14 cellular contexts compared by ENCODE assay signal in genomic region chr3:14555835-14556234, GRCh38. TPM values are rescaled to one million over a fixed set of nuclear protein-coding genes. Genes with fewer than 3 reads are reported as not detected.
DNase-seq lines count a peak whose midpoint lies in the region; ATAC-seq and TF ChIP-seq lines count a peak whose summit lies in the region.
"Had no signal": no experiment of that assay in that cellular context is flagged by ENCODE, and none has a peak within 500 bp of the region (broad histone marks: within the 10 kb centered on the region; RNA-seq: fewer than 3 reads in every experiment).

No MANE protein-coding gene starts in this region.

- H3K27me3 ChIP-seq in left lung, result peaks cover 0 to 60% of the 10 kb centered on the region in 2 donors
- peaks cover 9% of the 10 kb centered on the region for H3K27me3 ChIP-seq in transverse colon
- peaks cover 55% of the 10 kb centered on the region for H3K27me3 ChIP-seq in gastroesophageal sphincter

- peak; percentile 56 for ATAC-seq in activated naive CD8-positive, alpha-beta T cell treated with anti-CD3 and anti-CD28 coated beads, Interleukin-2, amount 10 ng/mL, durations not matched to agents 7 days and 5 days (ENCODE audit: low read depth)
- ATAC-seq in left lung (peak; percentile 88), HG03432 (IDR thresholded peaks at IDR 0.05; ENCODE audit: unreplicated experiment) (no peak), gastroesophageal sphincter (no peak), HG03045 (IDR thresholded peaks at IDR 0.05; ENCODE audit: unreplicated experiment) (no peak)

- TF ChIP-seq POLR2A in transverse colon (IDR thresholded peaks at IDR 0.05) (no peak), gastroesophageal sphincter (IDR thresholded peaks at IDR 0.05) (no peak)

- WGBS in transverse colon (ENCODE audit: low coverage in 1 of 2), 2 donors, result 40% methylated on average over 18 of the region's 22 CpGs; no CpG with 5 or more reads in 1 of the 2 donors
- WGBS in gastroesophageal sphincter (ENCODE audit: low coverage in 1 of 2), 2 donors, result 38 to 47% methylated on average over 3 to 13 of the region's 22 CpGs

- intact Hi-C loops in MCF 10A (cut with micrococcal nuclease) (no loop called here), left lung (cut with DNase I) (no loop called here), transverse colon (cut with DNase I; ENCODE audit: low total_unique reads) (no loop called here)

- no peaks in the 10 kb centered on the region for H3K9me3 ChIP-seq in left lung
- H3K9me3 ChIP-seq in transverse colon, result no peaks in the 10 kb centered on the region
- H3K9me3 ChIP-seq in gastroesophageal sphincter, result no peaks in the 10 kb centered on the region
- H3K9me3 ChIP-seq: thoracic aorta had no signal

- H3K36me3 ChIP-seq in left lung (no peaks in the 10 kb centered on the region), transverse colon (no peaks in the 10 kb centered on the region), gastroesophageal sphincter (no peaks in the 10 kb centered on the region)
- H3K36me3 ChIP-seq: thoracic aorta had no signal

- CTCF ChIA-PET in MCF 10A (lab: Yijun Ruan, JAX), result no interaction called here

- in situ Hi-C loops in transverse colon (cut with MboI; ENCODE audit: low pct_ligation_motif_present in 1 of 4, low pct_unique_long_range_greater_than_20kb in 1 of 4, low sequenced_read_pairs in 3 of 4), result no loop called here

- no peak overlapping the region for H3K4me3 ChIP-seq in left lung
- no peak overlapping the region for H3K4me3 ChIP-seq in transverse colon
- H3K4me3 ChIP-seq in gastroesophageal sphincter, result no peak overlapping the region
- H3K4me3 ChIP-seq: SK-N-MC, thoracic aorta had no signal

- peaks cover 48% of the 10 kb centered on the region for H3K27me3 Mint-ChIP-seq in activated naive CD8-positive, alpha-beta T cell treated with anti-CD3 and anti-CD28 coated beads, Interleukin-2, amount 10 ng/mL, durations not matched to agents 7 days and 5 days
- H3K27me3 Mint-ChIP-seq in activated naive CD8-positive, alpha-beta T cell treated with anti-CD3 and anti-CD28 coated beads for 36 hours, result peaks cover 40% of the 10 kb centered on the region
- H3K27me3 Mint-ChIP-seq in MCF 10A (ENCODE audit: insufficient read depth, unreplicated experiment), result peaks cover 20% of the 10 kb centered on the region

- H3K36me3 Mint-ChIP-seq in activated naive CD8-positive, alpha-beta T cell treated with anti-CD3 and anti-CD28 coated beads, Interleukin-2, amount 10 ng/mL, durations not matched to agents 7 days and 5 days, result peaks cover 1% of the 10 kb centered on the region
- no peaks in the 10 kb centered on the region for H3K36me3 Mint-ChIP-seq in activated naive CD8-positive, alpha-beta T cell treated with anti-CD3 and anti-CD28 coated beads for 36 hours
- peaks cover 6% of the 10 kb centered on the region for H3K36me3 Mint-ChIP-seq in MCF 10A (ENCODE audit: insufficient read depth, unreplicated experiment)

- H3K9me3 Mint-ChIP-seq in activated naive CD8-positive, alpha-beta T cell treated with anti-CD3 and anti-CD28 coated beads, Interleukin-2, amount 10 ng/mL, durations not matched to agents 7 days and 5 days, result no peaks in the 10 kb centered on the region
- H3K9me3 Mint-ChIP-seq in activated naive CD8-positive, alpha-beta T cell treated with anti-CD3 and anti-CD28 coated beads for 36 hours, result no peaks in the 10 kb centered on the region
- H3K9me3 Mint-ChIP-seq in MCF 10A (ENCODE audit: unreplicated experiment), result no peaks in the 10 kb centered on the region

- TF ChIP-seq CTCF in MCF 10A (IDR thresholded peaks at IDR 0.05; ENCODE audit: unreplicated experiment), result no peak
- TF ChIP-seq CTCF in left lung (IDR thresholded peaks at IDR 0.05), result no peak
- no peak for TF ChIP-seq CTCF in transverse colon (IDR thresholded peaks at IDR 0.05)
- no peak for TF ChIP-seq CTCF in gastroesophageal sphincter (IDR thresholded peaks at IDR 0.05)

- peaks cover 9% of the 10 kb centered on the region for H3K4me1 Mint-ChIP-seq in activated naive CD8-positive, alpha-beta T cell treated with anti-CD3 and anti-CD28 coated beads, Interleukin-2, amount 10 ng/mL, durations not matched to agents 7 days and 5 days
- H3K4me1 Mint-ChIP-seq in activated naive CD8-positive, alpha-beta T cell treated with anti-CD3 and anti-CD28 coated beads for 36 hours, result peaks cover 6% of the 10 kb centered on the region
- peaks cover 16% of the 10 kb centered on the region for H3K4me1 Mint-ChIP-seq in MCF 10A (ENCODE audit: insufficient read depth, unreplicated experiment)

- TF ChIP-seq EP300 in transverse colon (IDR thresholded peaks at IDR 0.05; ENCODE audit: low read depth), result no peak
- no peak for TF ChIP-seq EP300 in gastroesophageal sphincter (IDR thresholded peaks at IDR 0.05)

- POLR2A ChIA-PET in activated naive CD8-positive, alpha-beta T cell treated with anti-CD3 and anti-CD28 coated beads, Interleukin-2, amount 10 ng/mL, durations not matched to agents 7 days and 5 days (lab: Charles Lee), result no interaction called here
- POLR2A ChIA-PET in MCF 10A (lab: Yijun Ruan, JAX), result no interaction called here

- peak overlapping the region; percentile 67 for H3K4me3 Mint-ChIP-seq in activated naive CD8-positive, alpha-beta T cell treated with anti-CD3 and anti-CD28 coated beads, Interleukin-2, amount 10 ng/mL, durations not matched to agents 7 days and 5 days
- no peak overlapping the region for H3K4me3 Mint-ChIP-seq in activated naive CD8-positive, alpha-beta T cell treated with anti-CD3 and anti-CD28 coated beads for 36 hours
- no peak overlapping the region for H3K4me3 Mint-ChIP-seq in MCF 10A (ENCODE audit: unreplicated experiment)

- H3K27ac Mint-ChIP-seq in activated naive CD8-positive, alpha-beta T cell treated with anti-CD3 and anti-CD28 coated beads, Interleukin-2, amount 10 ng/mL, durations not matched to agents 7 days and 5 days, result no peak overlapping the region
- H3K27ac Mint-ChIP-seq in activated naive CD8-positive, alpha-beta T cell treated with anti-CD3 and anti-CD28 coated beads for 36 hours, result no peak overlapping the region
- no peak overlapping the region for H3K27ac Mint-ChIP-seq in MCF 10A (ENCODE audit: low read depth, unreplicated experiment)

- BruUV-seq in MCF 10A (replicated peaks; lab: Mats Ljungman, UMichigan), result no TSS peak

- H3K27ac ChIP-seq in left lung, result no peak overlapping the region
- H3K27ac ChIP-seq in transverse colon, result no peak overlapping the region
- no peak overlapping the region for H3K27ac ChIP-seq in gastroesophageal sphincter
- H3K27ac ChIP-seq: SK-N-MC, thoracic aorta had no signal

- no peaks in the 10 kb centered on the region for H3K4me1 ChIP-seq in left lung
- H3K4me1 ChIP-seq in transverse colon, result peaks cover 0 to 6% (median 2%) of the 10 kb centered on the region in 4 donors
- H3K4me1 ChIP-seq in gastroesophageal sphincter, result peaks cover 0 to 5% (median 0%) of the 10 kb centered on the region in 3 donors

- no peak for DNase-seq in activated naive CD8-positive, alpha-beta T cell treated with anti-CD3 and anti-CD28 coated beads, Interleukin-2, amount 10 ng/mL, durations not matched to agents 7 days and 5 days
- DNase-seq in activated naive CD8-positive, alpha-beta T cell treated with anti-CD3 and anti-CD28 coated beads for 36 hours, result no peak
- DNase-seq in MCF 10A (ENCODE audit: unreplicated experiment) (peak; percentile 41), left lung (no peak), transverse colon (peak; percentile 20)
- DNase-seq: C1 segment of cervical spinal cord; NCI-H524 treated with DMSO at 0.1 percent for 48 hours; stimulated activated CD4-positive, alpha-beta T cell treated with anti-CD3 and anti-CD28 coated beads, Interleukin-2, amount 100 ng/mL, for 48 hours had no signal

RNA-seq across cellular contexts. Expression of gene GRIP2, which starts 15.7 kb away (rescaled TPM):
- total RNA-seq in activated naive CD8-positive, alpha-beta T cell treated with anti-CD3 and anti-CD28 coated beads, Interleukin-2, amount 10 ng/mL, durations not matched to agents 7 days and 5 days, result not detected
- total RNA-seq in activated naive CD8-positive, alpha-beta T cell treated with anti-CD3 and anti-CD28 coated beads for 36 hours, result not detected
- total RNA-seq in MCF 10A (2022) (not detected in 2 replicates), left lung (1 to 10 TPM; 1.3 to 1.9 TPM), transverse colon (under 1 TPM in 2 of 4 donors, not detected in 2; 0.27 to 0.40 TPM), gastroesophageal sphincter (1 to 10 TPM in 2 of 4 donors, under 1 TPM in 2; 0.27 to 1.6 (median 0.72) TPM)
- total RNA-seq: epithelial cell of proximal tubule had no signal

Comparison
In these comparisons a context has a peak if more than half of its experiments do, and no peak if none do; other contexts are left out.
1. ATAC-seq: peak in activated naive CD8-positive, alpha-beta T cell treated with anti-CD3 and anti-CD28 coated beads, Interleukin-2, amount 10 ng/mL, durations not matched to agents 7 days and 5 days (single experiment) and left lung (single experiment); none in HG03432 (single experiment), gastroesophageal sphincter (single experiment) and HG03045 (single experiment).
2. DNase-seq: peak in MCF 10A (single experiment) and transverse colon (single experiment); none in activated naive CD8-positive, alpha-beta T cell treated with anti-CD3 and anti-CD28 coated beads, Interleukin-2, amount 10 ng/mL, durations not matched to agents 7 days and 5 days (single experiment), activated naive CD8-positive, alpha-beta T cell treated with anti-CD3 and anti-CD28 coated beads for 36 hours (single experiment) and left lung (0 of 2).